16 cellular contexts compared by ENCODE assay signal in the genomic region with DNA sequence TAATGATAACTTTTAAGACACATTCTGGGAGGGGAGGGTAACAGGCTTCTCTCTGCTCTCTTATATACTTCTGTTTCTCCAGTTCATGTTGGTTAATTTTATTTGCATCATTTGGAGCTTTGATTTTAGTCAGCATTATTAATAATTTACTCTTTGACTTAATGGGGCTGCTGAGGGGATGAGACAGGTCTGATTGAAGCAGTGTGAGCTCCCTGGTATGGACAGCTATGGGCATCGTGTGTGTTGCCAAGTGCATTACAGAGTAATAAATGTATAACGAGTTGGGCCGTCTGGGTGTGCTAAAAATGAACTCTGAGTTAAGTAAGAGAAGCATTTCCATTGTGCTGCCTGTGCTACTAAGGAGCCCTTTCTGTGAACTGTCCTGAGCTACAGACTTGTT. TPM values are rescaled to one million over a fixed set of nuclear protein-coding genes. Genes with fewer than 3 reads are reported as not detected.
A peak's percentile ranks its signal among the peaks of the same experiment; 100 is the strongest.
DNase-seq lines count a peak whose midpoint lies in the region; ATAC-seq, FAIRE-seq and TF ChIP-seq lines count a peak whose summit lies in the region.
"Had no signal": no experiment of that assay in that cellular context is flagged by ENCODE, and none has a peak within 500 bp of the region (broad histone marks: within the 10 kb centered on the region; RNA-seq: fewer than 3 reads in every experiment).

No MANE protein-coding gene starts in this region.

- peaks cover 67 to 99% (median 92%) of the 10 kb centered on the region in 10 experiments for H3K4me1 ChIP-seq in BLaER1 treated with 17β-estradiol and CSF1 and Interleukin-3, amounts not matched to agents 10 nM and 100 nM
- H3K4me1 ChIP-seq: breast epithelium, right atrium auricular region had no signal

- ATAC-seq in GM18861 (IDR thresholded peaks at IDR 0.05; ENCODE audit: unreplicated experiment) (peak; percentile 62), GM21825 (IDR thresholded peaks at IDR 0.05; ENCODE audit: unreplicated experiment) (peak; percentile 36)
- ATAC-seq: heart left ventricle had no signal

- TF ChIP-seq POLR2A in GM12892 (IDR thresholded peaks at IDR 0.05; ENCODE audit: low read depth, low read length) = no peak

- H3K36me3 ChIP-seq in BLaER1 treated with 17β-estradiol and CSF1 and Interleukin-3, amounts not matched to agents 10 nM and 100 nM = no peaks in the 10 kb centered on the region
- H3K36me3 ChIP-seq: breast epithelium, heart left ventricle, right atrium auricular region had no signal

- no peaks in the 10 kb centered on the region for H3K9me3 Mint-ChIP-seq in IgD-negative memory B cell
- peaks cover 2% of the 10 kb centered on the region for H3K9me3 Mint-ChIP-seq in activated T-cell treated with anti-CD3 and anti-CD28 coated beads, Interleukin-2, amount 50 U/mL, for 24 hours

- peak overlapping the region in 8 of 11 experiments; percentile 48 to 81 (median 78); a peak in 15 of 22 replicates for H3K27ac ChIP-seq in BLaER1 treated with 17β-estradiol and CSF1 and Interleukin-3, amounts not matched to agents 10 nM and 100 nM
- H3K27ac ChIP-seq: breast epithelium, heart left ventricle, right atrium auricular region had no signal

- H4K20me1 ChIP-seq in BLaER1 treated with 17β-estradiol and CSF1 and Interleukin-3, amounts not matched to agents 10 nM and 100 nM = no peaks in the 10 kb centered on the region

- peak overlapping the region in 1 of 3 donors; percentile 56 for H3K27ac Mint-ChIP-seq in IgD-negative memory B cell
- no peak overlapping the region for H3K27ac Mint-ChIP-seq in activated T-cell treated with anti-CD3 and anti-CD28 coated beads, Interleukin-2, amount 50 U/mL, for 24 hours
- H3K27ac Mint-ChIP-seq: activated naive CD4-positive, alpha-beta T cell treated with anti-CD3 and anti-CD28 coated beads, Interleukin-2, amount 50 U/mL, for 24 hours had no signal

- peaks cover 0 to 10% (median 8%) of the 10 kb centered on the region in 11 experiments; a peak in 14 of 22 replicates for H3K9me3 ChIP-seq in BLaER1 treated with 17β-estradiol and CSF1 and Interleukin-3, amounts not matched to agents 10 nM and 100 nM (replicated peaks in 1 of 11)
- H3K9me3 ChIP-seq: breast epithelium, heart left ventricle, right atrium auricular region had no signal

- H3K9ac ChIP-seq in BLaER1 treated with 17β-estradiol and CSF1 and Interleukin-3, amounts not matched to agents 10 nM and 100 nM = peak overlapping the region in 1 of 11 experiments; percentile 63; a peak in 1 of 22 replicates

- H3K36me3 Mint-ChIP-seq in IgD-negative memory B cell = peaks cover 2% of the 10 kb centered on the region
- H3K36me3 Mint-ChIP-seq in activated T-cell treated with anti-CD3 and anti-CD28 coated beads, Interleukin-2, amount 50 U/mL, for 24 hours (ENCODE audit: low read depth) = no peaks in the 10 kb centered on the region
- H3K36me3 Mint-ChIP-seq: activated naive CD4-positive, alpha-beta T cell treated with anti-CD3 and anti-CD28 coated beads, Interleukin-2, amount 50 U/mL, for 24 hours had no signal

- H3K4me3 Mint-ChIP-seq in IgD-negative memory B cell = peak overlapping the region in 3 of 4 donors; percentile 1 to 41 (median 33)
- no peak overlapping the region for H3K4me3 Mint-ChIP-seq in activated T-cell treated with anti-CD3 and anti-CD28 coated beads, Interleukin-2, amount 50 U/mL, for 24 hours
- H3K4me3 Mint-ChIP-seq: activated naive CD4-positive, alpha-beta T cell treated with anti-CD3 and anti-CD28 coated beads, Interleukin-2, amount 50 U/mL, for 24 hours had no signal

- H3K27me3 ChIP-seq in BLaER1 treated with 17β-estradiol and CSF1 and Interleukin-3, amounts not matched to agents 10 nM and 100 nM = no peaks in the 10 kb centered on the region
- H3K27me3 ChIP-seq: right atrium auricular region had no signal

- peak overlapping the region; percentile 66 to 88 (median 81); a peak in 21 of 22 replicates for H3K4me2 ChIP-seq in BLaER1 treated with 17β-estradiol and CSF1 and Interleukin-3, amounts not matched to agents 10 nM and 100 nM

- H3K27me3 Mint-ChIP-seq in IgD-negative memory B cell = no peaks in the 10 kb centered on the region
- no peaks in the 10 kb centered on the region for H3K27me3 Mint-ChIP-seq in activated T-cell treated with anti-CD3 and anti-CD28 coated beads, Interleukin-2, amount 50 U/mL, for 24 hours
- H3K27me3 Mint-ChIP-seq: activated naive CD4-positive, alpha-beta T cell treated with anti-CD3 and anti-CD28 coated beads, Interleukin-2, amount 50 U/mL, for 24 hours had no signal

- no peak for DNase-seq in activated T-cell treated with anti-CD3 and anti-CD28 coated beads, Interleukin-2, amount 50 U/mL, for 24 hours
- DNase-seq in DMS79 treated with DMSO at 0.1 percent for 48 hours (lab: John Stamatoyannopoulos, UW) = no peak
- no peak for DNase-seq in nucleus accumbens (lab: John Stamatoyannopoulos, UW)
- no peak for DNase-seq in GM12892 (ENCODE audit: insufficient read length)
- DNase-seq: heart left ventricle, kidney, mesendoderm, NCI-H82 had no signal

- no peak overlapping the region for H3K4me3 ChIP-seq in BLaER1 treated with 17β-estradiol and CSF1 and Interleukin-3, amounts not matched to agents 10 nM and 100 nM
- H3K4me3 ChIP-seq: breast epithelium, heart left ventricle, right atrium auricular region had no signal

- FAIRE-seq in GM12892 (lab: Jason Lieb, UNC) = no peak
- FAIRE-seq: kidney had no signal

- peaks cover 71 to 89% (median 82%) of the 10 kb centered on the region in 3 donors for H3K4me1 Mint-ChIP-seq in IgD-negative memory B cell
- H3K4me1 Mint-ChIP-seq in activated T-cell treated with anti-CD3 and anti-CD28 coated beads, Interleukin-2, amount 50 U/mL, for 24 hours (ENCODE audit: low read depth) = peaks cover 82% of the 10 kb centered on the region

RNA-seq across cellular contexts. Expression of a gene that starts 31.7 kb away (rescaled TPM):
- 213 TPM for polyA plus RNA-seq in IgD-negative memory B cell
- 25.1 TPM for polyA plus RNA-seq in GM12892 (2012; ENCODE audit: missing spikeins)
- polyA plus RNA-seq: AG04450 had no signal
